Comparison of ENCODE assay signal across 13 cellular contexts in the genomic region with DNA sequence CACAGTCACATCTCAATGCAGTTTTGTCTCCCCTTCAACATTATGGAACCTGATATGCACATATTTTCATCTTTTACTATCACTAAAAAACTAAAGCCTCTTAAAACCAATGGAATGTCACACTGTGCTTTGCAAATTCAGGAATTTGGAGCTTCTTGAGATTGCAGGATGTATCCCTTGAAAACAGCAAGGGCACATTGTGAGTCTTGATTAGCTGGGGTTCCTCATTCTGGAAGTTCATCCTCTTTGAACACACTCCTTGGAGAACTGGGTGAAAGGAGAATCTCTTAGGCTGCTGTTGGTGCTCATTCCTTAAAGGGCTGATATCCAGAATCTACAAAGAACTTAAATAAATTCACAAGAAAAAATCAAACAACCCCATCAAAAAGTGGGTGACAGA. TPM values are rescaled to one million over a fixed set of nuclear protein-coding genes. Genes with fewer than 3 reads are reported as not detected.
A peak's percentile ranks its signal among the peaks of the same experiment; 100 is the strongest.
DNase-seq lines count a peak whose midpoint lies in the region; ATAC-seq and TF ChIP-seq lines count a peak whose summit lies in the region.
"Had no signal": no experiment of that assay in that cellular context is flagged by ENCODE, and none has a peak within 500 bp of the region (broad histone marks: within the 10 kb centered on the region; RNA-seq: fewer than 3 reads in every experiment).

No MANE protein-coding gene starts in this region.

- H3K4me2 ChIP-seq in H9 (ENCODE audit: insufficient read depth, insufficient read length, low read length): no peak overlapping the region

- CTCF ChIA-PET in WTC11 (lab: Charles Lee): interaction anchor here (1.0 to 1.8 kb wide), 3 partner anchors 22 to 302 kb away, joined by 4 to 8 read pairs (median 6); a partner anchor contains a TSS

- H3K14ac ChIP-seq in H9 (ENCODE audit: insufficient read depth, low read length): no peak overlapping the region

- H3K36me3 Mint-ChIP-seq in H9 (ENCODE audit: insufficient read depth in 1 of 3, low read depth in 3 of 3): peaks cover 0 to 5% (median 4%) of the 10 kb centered on the region in 3 experiments; a peak in 4 of 7 replicates
- H3K36me3 Mint-ChIP-seq in WTC11: peaks cover 8% of the 10 kb centered on the region
- H3K36me3 Mint-ChIP-seq: CD4-positive, alpha-beta memory T cell had no signal

- H3K4me1 ChIP-seq in H9 (ENCODE audit: insufficient read depth, low read length) (peaks cover 3% of the 10 kb centered on the region; the same call in 1 of the 2 replicates), vagina (no peaks in the 10 kb centered on the region), adrenal gland (replicated peaks in 1 of 2) (no peaks in the 10 kb centered on the region)
- H3K4me1 ChIP-seq: BE2C had no signal

- no peak overlapping the region for H2BK20ac ChIP-seq in H9 (ENCODE audit: low read depth, low read length, poor library complexity, severe bottlenecking)

- H2BK5ac ChIP-seq in H9 (ENCODE audit: insufficient read length, low read length): no peak overlapping the region

- no peak overlapping the region for H3T11ph ChIP-seq in H9 (ENCODE audit: low read length)

- H4K5ac ChIP-seq in H9 (ENCODE audit: insufficient read length, low read depth, low read length): no peak overlapping the region

- H3K18ac ChIP-seq in H9 (ENCODE audit: insufficient read length, low read depth, low read length): no peak overlapping the region

- DNase-seq in H9: no peak
- no peak for DNase-seq in WTC11 (ENCODE audit: low spot score)
- peak; percentile 44 for DNase-seq in iPS DF 4.7 (ENCODE audit: extremely low read depth, low spot score)
- DNase-seq in vagina (ENCODE audit: extremely low spot score in 2 of 2): no peak
- no peak for DNase-seq in adrenal gland
- DNase-seq in GM13976 (ENCODE audit: low spot score): no peak
- no peak for DNase-seq in NCI-H1092 (lab: John Stamatoyannopoulos, UW)
- DNase-seq: BE2C; CD4-positive, alpha-beta memory T cell; DMS79; EL; H7 had no signal

- H2BK15ac ChIP-seq in H9 (ENCODE audit: low read depth, low read length): no peak overlapping the region

- peaks cover 10 to 11% of the 10 kb centered on the region in 2 experiments for H3K4me1 Mint-ChIP-seq in H9
- H3K4me1 Mint-ChIP-seq in WTC11: peaks cover 15% of the 10 kb centered on the region
- H3K4me1 Mint-ChIP-seq: CD4-positive, alpha-beta memory T cell had no signal

- no peak overlapping the region for H4K8ac ChIP-seq in H9 (replicated peaks; ENCODE audit: insufficient read length, low read depth, low read length)

- H3K9me3 ChIP-seq in H9 (ENCODE audit: control insufficient read depth, low read depth, low read length) (no peaks in the 10 kb centered on the region), vagina (no peaks in the 10 kb centered on the region), adrenal gland (replicated peaks in 1 of 3) (no peaks in the 10 kb centered on the region)
- H3K9me3 ChIP-seq: BE2C had no signal

- intact Hi-C loops in vagina (cut with DNase I) (no loop called here), adrenal gland (cut with DNase I) (no loop called here)

- POLR2A ChIA-PET in WTC11 (lab: Charles Lee): no interaction called here

- H3K4me3 Mint-ChIP-seq in H9 (no peak overlapping the region), WTC11 (no peak overlapping the region)
- H3K4me3 Mint-ChIP-seq: CD4-positive, alpha-beta memory T cell had no signal

- in situ Hi-C loops in GM13976 (cut with MboI; ENCODE audit: low sequenced_read_pairs, unreplicated experiment): no loop called here

- H3K4me3 ChIP-seq in vagina (no peak overlapping the region), adrenal gland (no peak overlapping the region)

- H3K27me3 ChIP-seq in H9 (ENCODE audit: insufficient read depth, low read length) (no peaks in the 10 kb centered on the region), vagina (no peaks in the 10 kb centered on the region), adrenal gland (no peaks in the 10 kb centered on the region)
- H3K27me3 ChIP-seq: BE2C had no signal

- no peaks in the 10 kb centered on the region for H3K79me2 ChIP-seq in H9 (ENCODE audit: insufficient read depth, low read length)

- H2BK120ac ChIP-seq in H9 (ENCODE audit: low read depth, low read length, poor library complexity, severe bottlenecking): no peak overlapping the region

- TF ChIP-seq CTCF in H9 (conservative IDR thresholded peaks at IDR 0.05): no peak
- no peak for TF ChIP-seq CTCF in WTC11 (IDR thresholded peaks at IDR 0.05)
- no peak for TF ChIP-seq CTCF in vagina (IDR thresholded peaks at IDR 0.05)
- TF ChIP-seq CTCF in adrenal gland (IDR thresholded peaks at IDR 0.05): no peak
- TF ChIP-seq CTCF in GM13976 (IDR thresholded peaks at IDR 0.05; ENCODE audit: borderline replicate concordance, control extremely low read depth, extremely low read depth, insufficient read depth, missing control alignments): no peak

- H3K79me1 ChIP-seq in H9 (ENCODE audit: insufficient read depth, low read depth, low read length, poor library complexity, severe bottlenecking): no peaks in the 10 kb centered on the region

- H2AFZ ChIP-seq in H9 (ENCODE audit: low read length): no peak overlapping the region

- H3K56ac ChIP-seq in H9 (ENCODE audit: insufficient read length, low read depth, low read length): no peak overlapping the region

- H3K27me3 Mint-ChIP-seq in H9 (ENCODE audit: low read depth): no peaks in the 10 kb centered on the region; the same call in 1 of the 2 replicates
- no peaks in the 10 kb centered on the region; the same call in 1 of the 2 replicates for H3K27me3 Mint-ChIP-seq in WTC11 (ENCODE audit: low read depth)

- no peak overlapping the region for H2BK12ac ChIP-seq in H9 (ENCODE audit: insufficient read length, low read depth, low read length)

- peaks cover 7 to 8% of the 10 kb centered on the region in 2 experiments; a peak in 4 of 5 replicates for H3K9me3 Mint-ChIP-seq in H9
- peaks cover 13% of the 10 kb centered on the region for H3K9me3 Mint-ChIP-seq in WTC11

- no peak overlapping the region for H2AK5ac ChIP-seq in H9 (ENCODE audit: insufficient read length, low read length)

- no peak for TF ChIP-seq POLR2A in vagina (IDR thresholded peaks at IDR 0.05)
- TF ChIP-seq POLR2A in adrenal gland (IDR thresholded peaks at IDR 0.05): no peak

- H3K9ac ChIP-seq in H9 (ENCODE audit: extremely low read depth, insufficient read length, low read length): no peak overlapping the region

- H3K36me3 ChIP-seq in vagina (no peaks in the 10 kb centered on the region), adrenal gland (replicated peaks in 1 of 2) (no peaks in the 10 kb centered on the region)
- H3K36me3 ChIP-seq: BE2C had no signal

- H4K91ac ChIP-seq in H9 (ENCODE audit: insufficient read length, low read depth, low read length): no peak overlapping the region

- no peaks in the 10 kb centered on the region for H4K20me1 ChIP-seq in H9 (ENCODE audit: control insufficient read depth, insufficient read depth, insufficient read length)

- peak; percentile 75 for ATAC-seq in WTC11

- H3K27ac Mint-ChIP-seq in H9 (peak overlapping the region; percentile 30 to 96 (median 86); a peak in 6 of 7 replicates), WTC11 (peak overlapping the region; percentile 43; the same call in 1 of the 2 replicates)
- H3K27ac Mint-ChIP-seq: CD4-positive, alpha-beta memory T cell had no signal

- H3K27ac ChIP-seq in H9 (ENCODE audit: insufficient read length, low read depth, low read length) (peak overlapping the region; percentile 79), vagina (no peak overlapping the region), adrenal gland (no peak overlapping the region)
- H3K27ac ChIP-seq: C4-2B had no signal

- H3K23me2 ChIP-seq in H9 (ENCODE audit: insufficient read length, low read depth, low read length, poor library complexity, severe bottlenecking): no peaks in the 10 kb centered on the region

- H3K4ac ChIP-seq in H9 (ENCODE audit: low read depth, low read length): no peak overlapping the region

- no peak overlapping the region for H3K23ac ChIP-seq in H9 (ENCODE audit: insufficient read length, low read depth, low read length)

TF ChIP-seq in WTC11, 78 proteins besides CTCF, POLR2A, EP300 and RAD21 (continues in another document):
- no peak for TF ChIP-seq SOX15 (CRISPR knock-in tag; IDR thresholded peaks at IDR 0.05)
- TF ChIP-seq, protein P1, sequence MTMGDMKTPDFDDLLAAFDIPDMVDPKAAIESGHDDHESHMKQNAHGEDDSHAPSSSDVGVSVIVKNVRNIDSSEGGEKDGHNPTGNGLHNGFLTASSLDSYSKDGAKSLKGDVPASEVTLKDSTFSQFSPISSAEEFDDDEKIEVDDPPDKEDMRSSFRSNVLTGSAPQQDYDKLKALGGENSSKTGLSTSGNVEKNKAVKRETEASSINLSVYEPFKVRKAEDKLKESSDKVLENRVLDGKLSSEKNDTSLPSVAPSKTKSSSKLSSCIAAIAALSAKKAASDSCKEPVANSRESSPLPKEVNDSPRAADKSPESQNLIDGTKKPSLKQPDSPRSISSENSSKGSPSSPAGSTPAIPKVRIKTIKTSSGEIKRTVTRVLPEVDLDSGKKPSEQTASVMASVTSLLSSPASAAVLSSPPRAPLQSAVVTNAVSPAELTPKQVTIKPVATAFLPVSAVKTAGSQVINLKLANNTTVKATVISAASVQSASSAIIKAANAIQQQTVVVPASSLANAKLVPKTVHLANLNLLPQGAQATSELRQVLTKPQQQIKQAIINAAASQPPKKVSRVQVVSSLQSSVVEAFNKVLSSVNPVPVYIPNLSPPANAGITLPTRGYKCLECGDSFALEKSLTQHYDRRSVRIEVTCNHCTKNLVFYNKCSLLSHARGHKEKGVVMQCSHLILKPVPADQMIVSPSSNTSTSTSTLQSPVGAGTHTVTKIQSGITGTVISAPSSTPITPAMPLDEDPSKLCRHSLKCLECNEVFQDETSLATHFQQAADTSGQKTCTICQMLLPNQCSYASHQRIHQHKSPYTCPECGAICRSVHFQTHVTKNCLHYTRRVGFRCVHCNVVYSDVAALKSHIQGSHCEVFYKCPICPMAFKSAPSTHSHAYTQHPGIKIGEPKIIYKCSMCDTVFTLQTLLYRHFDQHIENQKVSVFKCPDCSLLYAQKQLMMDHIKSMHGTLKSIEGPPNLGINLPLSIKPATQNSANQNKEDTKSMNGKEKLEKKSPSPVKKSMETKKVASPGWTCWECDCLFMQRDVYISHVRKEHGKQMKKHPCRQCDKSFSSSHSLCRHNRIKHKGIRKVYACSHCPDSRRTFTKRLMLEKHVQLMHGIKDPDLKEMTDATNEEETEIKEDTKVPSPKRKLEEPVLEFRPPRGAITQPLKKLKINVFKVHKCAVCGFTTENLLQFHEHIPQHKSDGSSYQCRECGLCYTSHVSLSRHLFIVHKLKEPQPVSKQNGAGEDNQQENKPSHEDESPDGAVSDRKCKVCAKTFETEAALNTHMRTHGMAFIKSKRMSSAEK (CRISPR knock-in tag; IDR thresholded peaks at IDR 0.05; ENCODE audit: borderline replicate concordance): no peak

RNA-seq across cellular contexts. Expression of a gene that starts 21.1 kb away (rescaled TPM):
- total RNA-seq in H9 (2021): 0.17 and 0.39 TPM in 2 replicates
- 0.78 to 1.2 TPM (median 0.85 TPM) in 3 replicates for total RNA-seq in WTC11 (2021)
- 26.5 TPM for total RNA-seq in vagina
- 1 to 10 TPM in 5 of 8 donors, under 1 TPM in 3; 0.18 to 4.3 (median 1.5) TPM for total RNA-seq in adrenal gland
- polyA plus RNA-seq in adrenal gland: under 1 TPM; 0.57 to 0.97 (median 0.77) TPM
- total RNA-seq: CD4-positive, alpha-beta memory T cell had no signal
- polyA plus RNA-seq: CD4-positive, alpha-beta memory T cell had no signal
